In the genomic region with DNA sequence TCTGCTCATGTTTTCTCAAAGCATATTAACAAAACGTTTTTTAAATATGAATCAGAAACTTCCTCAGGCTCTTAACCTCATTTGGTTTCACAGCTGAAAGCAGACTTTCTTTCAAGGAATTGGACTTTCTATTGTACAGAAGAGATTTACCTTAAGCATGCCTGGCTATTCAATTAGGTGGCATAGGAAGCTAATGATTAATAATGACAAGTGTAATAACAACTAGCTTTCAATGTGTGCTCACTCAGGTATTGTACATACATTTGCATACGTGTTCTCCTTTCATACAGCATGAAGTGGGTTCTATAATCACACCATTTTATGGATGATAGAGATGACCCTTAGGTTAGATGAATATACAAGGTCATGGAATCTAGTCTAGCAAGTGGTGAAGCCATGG, we compare ENCODE assay signal across 19 cellular contexts.
"Had no signal": no experiment of that assay in that cellular context is flagged by ENCODE, and none has a peak within 500 bp of the region (broad histone marks: within the 10 kb centered on the region; RNA-seq: fewer than 3 reads in every experiment).

No MANE protein-coding gene starts in this region.

- H3K27me3 ChIP-seq: neutrophil, right atrium auricular region, testis, upper lobe of right lung had no signal

- H3K4me3 ChIP-seq: right atrium auricular region, skin epidermis, testis, upper lobe of right lung had no signal

- H3K9me3 ChIP-seq: neutrophil, right atrium auricular region, testis, upper lobe of right lung had no signal

- H3K9me3 Mint-ChIP-seq: activated naive CD4-positive, alpha-beta T cell treated with anti-CD3 and anti-CD28 coated beads, Interleukin-2, amount 50 U/mL, for 24 hours; activated T-cell treated with anti-CD3 and anti-CD28 coated beads, Interleukin-2, amount 50 U/mL, for 24 hours; brain; naive thymus-derived CD4-positive, alpha-beta T cell; stimulated activated naive CD8-positive, alpha-beta T cell treated with anti-CD3 and anti-CD28 coated beads, Interleukin-15, amount 100 ng/mL, for 72 hours had no signal

- H3K27ac Mint-ChIP-seq: activated CD8-positive, alpha-beta memory T cell treated with anti-CD3 and anti-CD28 coated beads, Interleukin-2, amount 10 ng/mL, durations not matched to agents 7 days and 5 days; activated naive CD4-positive, alpha-beta T cell treated with anti-CD3 and anti-CD28 coated beads, Interleukin-2, amount 50 U/mL, for 24 hours; activated T-cell treated with anti-CD3 and anti-CD28 coated beads, Interleukin-2, amount 50 U/mL, for 24 hours; brain; naive thymus-derived CD4-positive, alpha-beta T cell; stimulated activated naive CD8-positive, alpha-beta T cell treated with anti-CD3 and anti-CD28 coated beads, Interleukin-15, amount 100 ng/mL, for 72 hours had no signal

- ATAC-seq: activated CD8-positive, alpha-beta memory T cell treated with anti-CD3 and anti-CD28 coated beads, Interleukin-2, amount 10 ng/mL, durations not matched to agents 7 days and 5 days; left colon; naive thymus-derived CD4-positive, alpha-beta T cell; stimulated activated naive CD8-positive, alpha-beta T cell treated with anti-CD3 and anti-CD28 coated beads, Interleukin-15, amount 100 ng/mL, for 72 hours; upper lobe of right lung had no signal

- DNase-seq: activated CD8-positive, alpha-beta memory T cell treated with anti-CD3 and anti-CD28 coated beads, Interleukin-2, amount 10 ng/mL, durations not matched to agents 7 days and 5 days; activated effector memory CD4-positive, alpha-beta T cell treated with Interleukin-2 at 50 U/mL for 16 hours; activated T-cell treated with anti-CD3 and anti-CD28 coated beads, Interleukin-2, amount 50 U/mL, for 24 hours; amygdala; dermis blood vessel endothelial cell; erythroblast; hypothalamus; left colon; naive thymus-derived CD4-positive, alpha-beta T cell; posterior cingulate gyrus; stimulated activated CD4-positive, alpha-beta T cell treated with anti-CD3 and anti-CD28 coated beads, Interleukin-4, amount 100 ng/mL, for 4 hours; stimulated activated naive CD8-positive, alpha-beta T cell treated with anti-CD3 and anti-CD28 coated beads, Interleukin-15, amount 100 ng/mL, for 72 hours; testis; upper lobe of right lung had no signal

- H3K4me1 ChIP-seq: upper lobe of right lung had no signal

- H3K4me3 Mint-ChIP-seq: activated CD8-positive, alpha-beta memory T cell treated with anti-CD3 and anti-CD28 coated beads, Interleukin-2, amount 10 ng/mL, durations not matched to agents 7 days and 5 days; activated naive CD4-positive, alpha-beta T cell treated with anti-CD3 and anti-CD28 coated beads, Interleukin-2, amount 50 U/mL, for 24 hours; activated T-cell treated with anti-CD3 and anti-CD28 coated beads, Interleukin-2, amount 50 U/mL, for 24 hours; brain; naive thymus-derived CD4-positive, alpha-beta T cell; stimulated activated naive CD8-positive, alpha-beta T cell treated with anti-CD3 and anti-CD28 coated beads, Interleukin-15, amount 100 ng/mL, for 72 hours had no signal

- H3K36me3 ChIP-seq: neutrophil, right atrium auricular region had no signal

- H3K27me3 Mint-ChIP-seq: activated CD8-positive, alpha-beta memory T cell treated with anti-CD3 and anti-CD28 coated beads, Interleukin-2, amount 10 ng/mL, durations not matched to agents 7 days and 5 days; activated naive CD4-positive, alpha-beta T cell treated with anti-CD3 and anti-CD28 coated beads, Interleukin-2, amount 50 U/mL, for 24 hours; activated T-cell treated with anti-CD3 and anti-CD28 coated beads, Interleukin-2, amount 50 U/mL, for 24 hours; brain; naive thymus-derived CD4-positive, alpha-beta T cell; stimulated activated naive CD8-positive, alpha-beta T cell treated with anti-CD3 and anti-CD28 coated beads, Interleukin-15, amount 100 ng/mL, for 72 hours had no signal

- H3K4me1 Mint-ChIP-seq: stimulated activated naive CD8-positive, alpha-beta T cell treated with anti-CD3 and anti-CD28 coated beads, Interleukin-15, amount 100 ng/mL, for 72 hours had no signal

- H3K27ac ChIP-seq: neutrophil, right atrium auricular region, skin epidermis, upper lobe of right lung had no signal
